In genomic region chr13:44906758-44907157, GRCh38 we compare ENCODE assay signal across 14 cellular contexts.
DNase-seq lines count a peak whose midpoint lies in the region; ATAC-seq, FAIRE-seq and TF ChIP-seq lines count a peak whose summit lies in the region.
"Had no signal": no experiment of that assay in that cellular context is flagged by ENCODE, and none has a peak within 500 bp of the region (broad histone marks: within the 10 kb centered on the region; RNA-seq: fewer than 3 reads in every experiment).

No MANE protein-coding gene starts in this region.

- TF ChIP-seq CTCF in GM23338 (conservative IDR thresholded peaks at IDR 0.05; ENCODE audit: low read depth in 2 of 2) (no peak), astrocyte of the cerebellum (IDR thresholded peaks at IDR 0.05; ENCODE audit: low read depth, low read length, missing control alignments) (no peak), sigmoid colon (IDR thresholded peaks at IDR 0.05) (no peak)

- no peaks in the 10 kb centered on the region for H3F3A ChIP-seq in GM23338 (replicated peaks; ENCODE audit: low read depth)

- no peak for TF ChIP-seq POLR2A in sigmoid colon (IDR thresholded peaks at IDR 0.05)

- WGBS in sigmoid colon, 2 donors: 73 to 81% methylated on average over 7 of the region's 7 CpGs

- H3K9me3 Mint-ChIP-seq in GM23338: peaks cover 18% of the 10 kb centered on the region
- H3K9me3 Mint-ChIP-seq: natural killer cell had no signal

- TF ChIP-seq EP300 in sigmoid colon (IDR thresholded peaks at IDR 0.05): no peak

- H3K4me1 ChIP-seq in GM23338 (ENCODE audit: insufficient read depth) (peaks cover 6% of the 10 kb centered on the region), sigmoid colon (peaks cover 0 to 55% (median 51%) of the 10 kb centered on the region in 4 donors)

- FAIRE-seq in HTR-8/SVneo (lab: Jason Lieb, UNC): no peak
- FAIRE-seq: TTC549 had no signal

- H3K36me3 Mint-ChIP-seq in GM23338 (ENCODE audit: low read depth): 0 out of 3 replicates have a peak, but pooled peaks cover 11% of the 10 kb centered on the region
- H3K36me3 Mint-ChIP-seq: natural killer cell had no signal

- H3K4me1 Mint-ChIP-seq in GM23338: peaks cover 35% of the 10 kb centered on the region
- H3K4me1 Mint-ChIP-seq: natural killer cell had no signal

- H2AFZ ChIP-seq in GM23338: peak overlapping the region; percentile 57

- H3K27ac ChIP-seq in GM23338 (ENCODE audit: low read depth) (no peak overlapping the region), sigmoid colon (peak overlapping the region; percentile 77 to 89 (median 86))

- H3K4me3 Mint-ChIP-seq in GM23338: no peak overlapping the region
- H3K4me3 Mint-ChIP-seq: natural killer cell had no signal

- no peak overlapping the region for H3K27ac Mint-ChIP-seq in GM23338
- H3K27ac Mint-ChIP-seq: natural killer cell had no signal

- DNase-seq in GM23338 (ENCODE audit: low spot score) (no peak), astrocyte of the cerebellum (ENCODE audit: low read depth) (peak; percentile 75), hypothalamus (lab: John Stamatoyannopoulos, UW) (peak in 36 of 51 donors; percentile 4 to 74 (median 32)), sigmoid colon (peak; percentile 74), T1000 (lab: John Stamatoyannopoulos, UW) (no peak), HTR-8/SVneo (ENCODE audit: insufficient read length, low spot score) (no peak), iPS-NIHi7 (ENCODE audit: extremely low spot score) (no peak)
- DNase-seq: activated gamma-delta T cell, erythroblast, HCEC 1CT, natural killer cell, NCI-H526 had no signal

- H3K79me2 ChIP-seq in GM23338 (replicated peaks; ENCODE audit: insufficient read depth): no peaks in the 10 kb centered on the region

- in situ Hi-C loops in astrocyte of the cerebellum (cut with HindIII; ENCODE audit: low sequenced_read_pairs): no loop called here

- H3K27me3 ChIP-seq in GM23338 (ENCODE audit: insufficient read depth) (no peaks in the 10 kb centered on the region), sigmoid colon (no peaks in the 10 kb centered on the region)

- no peaks in the 10 kb centered on the region for H4K20me1 ChIP-seq in GM23338 (replicated peaks; ENCODE audit: insufficient read depth)

- peaks cover 7% of the 10 kb centered on the region for H3K27me3 Mint-ChIP-seq in GM23338 (ENCODE audit: insufficient read depth, low read depth, poor library complexity)

- intact Hi-C loops in sigmoid colon (cut with DNase I): no loop called here

- H3K9me3 ChIP-seq in sigmoid colon: peaks cover 0 to 7% (median 0%) of the 10 kb centered on the region in 4 donors

- H3K9me2 ChIP-seq in GM23338 (ENCODE audit: insufficient read depth): no peaks in the 10 kb centered on the region; the same call in 1 of the 2 replicates

- H3K36me3 ChIP-seq in GM23338 (ENCODE audit: insufficient read depth) (no peaks in the 10 kb centered on the region), sigmoid colon (no peaks in the 10 kb centered on the region)

- no peak overlapping the region for H3K4me2 ChIP-seq in GM23338

- ATAC-seq in GM23338 (peak; percentile 60), HG02870 (IDR thresholded peaks at IDR 0.05; ENCODE audit: unreplicated experiment) (no peak)
- ATAC-seq: natural killer cell had no signal

- H3K4me3 ChIP-seq in GM23338 (no peak overlapping the region), astrocyte of the cerebellum (ENCODE audit: low read depth, low read length) (no peak overlapping the region), sigmoid colon (no peak overlapping the region)

TF ChIP-seq in GM23338, 12 proteins besides CTCF, POLR2A, EP300 and RAD21 (continues in another document):
- TF ChIP-seq ZNF114 (CRISPR knock-in tag; IDR thresholded peaks at IDR 0.05): no peak
- TF ChIP-seq POLR2AphosphoS5 (IDR thresholded peaks at IDR 0.05; ENCODE audit: low read depth): no peak
- no peak for TF ChIP-seq REST (IDR thresholded peaks at IDR 0.05; ENCODE audit: unreplicated experiment)
- no peak for TF ChIP-seq ETS1 (IDR thresholded peaks at IDR 0.05)

Comparison
In these comparisons a context has a peak if more than half of its experiments do, and no peak if none do; other contexts are left out.
1. DNase-seq: peak in astrocyte of the cerebellum (single experiment), hypothalamus (36 of 51) and sigmoid colon (single experiment); none in GM23338 (single experiment), T1000 (single experiment), HTR-8/SVneo (single experiment) and iPS-NIHi7 (single experiment).